Comparison of ENCODE assay signal across 1 cellular context in genomic region chr17:82237083-82237745, GRCh38.
TF ChIP-seq lines count a peak whose summit lies in the region.

No MANE protein-coding gene starts in this region.

TF ChIP-seq in HepG2, 621 proteins besides CTCF, POLR2A, EP300 and RAD21 (continued from another document):
- TF ChIP-seq REL (CRISPR knock-in tag; conservative IDR thresholded peaks at IDR 0.05) (peak; percentile 60; the same call in 1 of the 2 replicates), SKIL (CRISPR knock-in tag; IDR thresholded peaks at IDR 0.05; ENCODE audit: borderline replicate concordance) (no peak), EEA1 (CRISPR knock-in tag; IDR thresholded peaks at IDR 0.05; ENCODE audit: borderline replicate concordance) (no peak), NFIC (IDR thresholded peaks at IDR 0.05; ENCODE audit: low read length) (no peak), ZNF343 (CRISPR knock-in tag; IDR thresholded peaks at IDR 0.05) (no peak), ZFP36L1 (CRISPR knock-in tag; IDR thresholded peaks at IDR 0.05) (no peak), ZNF773 (CRISPR knock-in tag; IDR thresholded peaks at IDR 0.05; ENCODE audit: borderline replicate concordance) (no peak), IRF1 (CRISPR knock-in tag; IDR thresholded peaks at IDR 0.05; ENCODE audit: low read depth) (no peak), MZF1 (CRISPR knock-in tag; IDR thresholded peaks at IDR 0.05; ENCODE audit: borderline replicate concordance) (no peak), MBD4 (IDR thresholded peaks at IDR 0.05; ENCODE audit: borderline replicate concordance, low read length) (no peak), RNF219 (CRISPR knock-in tag; IDR thresholded peaks at IDR 0.05) (no peak), SETDB1 (CRISPR knock-in tag; IDR thresholded peaks at IDR 0.05; ENCODE audit: borderline replicate concordance) (no peak), ZBTB2 (CRISPR knock-in tag; IDR thresholded peaks at IDR 0.05; ENCODE audit: low read depth) (no peak), LCORL (IDR thresholded peaks at IDR 0.05) (no peak), LCORL (CRISPR knock-in tag; IDR thresholded peaks at IDR 0.05) (no peak), ZNF562 (CRISPR knock-in tag; IDR thresholded peaks at IDR 0.05; ENCODE audit: borderline replicate concordance) (no peak), ZNF878 (CRISPR knock-in tag; IDR thresholded peaks at IDR 0.05) (no peak), E2F1 (CRISPR knock-in tag; IDR thresholded peaks at IDR 0.05) (no peak), MEIS1 (CRISPR knock-in tag; IDR thresholded peaks at IDR 0.05; ENCODE audit: borderline replicate concordance) (no peak), ZBTB25 (CRISPR knock-in tag; IDR thresholded peaks at IDR 0.05) (no peak), ZNF670 (CRISPR knock-in tag; IDR thresholded peaks at IDR 0.05; ENCODE audit: borderline replicate concordance) (0 out of 2 replicates have a peak, but pooled peaks have one; percentile 36), HDAC1 (CRISPR knock-in tag; IDR thresholded peaks at IDR 0.05) (no peak), ZBTB38 (CRISPR knock-in tag; IDR thresholded peaks at IDR 0.05) (peak; percentile 88), ZNF232 (CRISPR knock-in tag; IDR thresholded peaks at IDR 0.05; ENCODE audit: borderline replicate concordance) (no peak), ZNF512 (CRISPR knock-in tag; IDR thresholded peaks at IDR 0.05) (no peak), ZNF576 (CRISPR knock-in tag; IDR thresholded peaks at IDR 0.05) (no peak), AGO1 (IDR thresholded peaks at IDR 0.05; ENCODE audit: low read depth, low read length, poor library complexity, severe bottlenecking) (peak; percentile 5), FOXC1 (CRISPR knock-in tag; IDR thresholded peaks at IDR 0.05; ENCODE audit: borderline replicate concordance) (no peak)
